ENCODE assay signal across 15 cellular contexts in genomic region chr11:44609783-44610155, GRCh38. TPM values are rescaled to one million over a fixed set of nuclear protein-coding genes. Genes with fewer than 3 reads are reported as not detected.
DNase-seq lines count a peak whose midpoint lies in the region; ATAC-seq and TF ChIP-seq lines count a peak whose summit lies in the region.
"Had no signal": no experiment of that assay in that cellular context is flagged by ENCODE, and none has a peak within 500 bp of the region (broad histone marks: within the 10 kb centered on the region; RNA-seq: fewer than 3 reads in every experiment).

No MANE protein-coding gene starts in this region.

- H3K9me3 ChIP-seq in left ventricle myocardium inferior (replicated peaks) (no peaks in the 10 kb centered on the region), heart right ventricle (no peaks in the 10 kb centered on the region)
- H3K9me3 ChIP-seq: gastrocnemius medialis, Peyer's patch had no signal

- H3K27me3 ChIP-seq in left ventricle myocardium inferior (ENCODE audit: low read depth) (no peaks in the 10 kb centered on the region), heart right ventricle (no peaks in the 10 kb centered on the region)
- H3K27me3 ChIP-seq: gastrocnemius medialis, Peyer's patch had no signal

- no peaks in the 10 kb centered on the region for H3K27me3 Mint-ChIP-seq in activated T-helper 17 cell treated with anti-CD3 and anti-CD28 coated beads, Interleukin-2, amount 50 U/mL, for 72 hours
- H3K27me3 Mint-ChIP-seq in memory B cell: no peaks in the 10 kb centered on the region
- no peaks in the 10 kb centered on the region for H3K27me3 Mint-ChIP-seq in Calu3 (ENCODE audit: unreplicated experiment)

- no TSS peak for BruUV-seq in Calu3 (replicated peaks; lab: Mats Ljungman, UMichigan)

- ATAC-seq in heart right ventricle (no peak), memory B cell (ENCODE audit: low read depth) (no peak), GM21360 (IDR thresholded peaks at IDR 0.05; ENCODE audit: unreplicated experiment) (no peak)
- ATAC-seq in activated T-helper 17 cell treated with anti-CD3 and anti-CD28 coated beads, Interleukin-2, amount 50 U/mL, for 72 hours (replicated peaks): no peak
- ATAC-seq: gastrocnemius medialis had no signal

- peak overlapping the region; percentile 76 for H3K4me3 Mint-ChIP-seq in activated T-helper 17 cell treated with anti-CD3 and anti-CD28 coated beads, Interleukin-2, amount 50 U/mL, for 72 hours
- peak overlapping the region; percentile 79 for H3K4me3 Mint-ChIP-seq in memory B cell
- H3K4me3 Mint-ChIP-seq in Calu3 (ENCODE audit: low read depth, unreplicated experiment): no peak overlapping the region
- H3K4me3 Mint-ChIP-seq: H9 had no signal

- TF ChIP-seq CTCF in left ventricle myocardium inferior (IDR thresholded peaks at IDR 0.05; ENCODE audit: borderline replicate concordance) (no peak), heart right ventricle (IDR thresholded peaks at IDR 0.05) (no peak), Calu3 (IDR thresholded peaks at IDR 0.05; ENCODE audit: unreplicated experiment) (no peak)

- WGBS in heart right ventricle, 2 donors: 70 to 78% methylated on average over 3 of the region's 3 CpGs

- no peak for DNase-seq in left ventricle myocardium inferior
- DNase-seq in heart right ventricle: no peak
- DNase-seq in memory B cell (ENCODE audit: low spot score in 2 of 2): no peak
- DNase-seq in Calu3: no peak
- no peak for DNase-seq in mucosa of gallbladder (ENCODE audit: low spot score)
- DNase-seq in NCI-H524 (lab: John Stamatoyannopoulos, UW): no peak
- DNase-seq: activated CD4-positive, CD25-positive, alpha-beta regulatory T cell treated with anti-CD3 and anti-CD28 coated beads, Interleukin-2, amount 50 U/mL, for 72 hours; AML-193; gastrocnemius medialis; H9; NCI-H446; small intestine had no signal

- intact Hi-C loops in left ventricle myocardium inferior (cut with micrococcal nuclease): no loop called here
- intact Hi-C loops in heart right ventricle (cut with DNase I): loop anchor here in 1 of 10 donors (5.0 kb wide), 1 partner anchor 327 kb away; no protein-coding TSS in a partner anchor
- intact Hi-C loops in Calu3 (cut with micrococcal nuclease; ENCODE audit: unreplicated experiment): no loop called here

- H3K27ac ChIP-seq in left ventricle myocardium inferior (replicated peaks) (peak overlapping the region; percentile 73), heart right ventricle (peak overlapping the region in 2 of 10 donors; percentile 40 to 63)
- H3K27ac ChIP-seq: gastrocnemius medialis had no signal

- CTCF ChIA-PET in Calu3 (lab: Charles Lee): interaction anchor here (0.6 kb wide), 1 partner anchor 331 kb away, joined by 3 read pairs; no protein-coding TSS in a partner anchor

- no peaks in the 10 kb centered on the region for H3K9me3 Mint-ChIP-seq in activated T-helper 17 cell treated with anti-CD3 and anti-CD28 coated beads, Interleukin-2, amount 50 U/mL, for 72 hours
- H3K9me3 Mint-ChIP-seq in memory B cell (no peaks in the 10 kb centered on the region), Calu3 (ENCODE audit: low read depth, unreplicated experiment) (no peaks in the 10 kb centered on the region)
- H3K9me3 Mint-ChIP-seq: H9 had no signal

- H3K36me3 ChIP-seq in left ventricle myocardium inferior (peaks cover 32% of the 10 kb centered on the region), heart right ventricle (peaks cover 0 to 34% (median 0%) of the 10 kb centered on the region in 9 donors)

- H3K4me3 ChIP-seq in left ventricle myocardium inferior (no peak overlapping the region), heart right ventricle (no peak overlapping the region)
- H3K4me3 ChIP-seq: gastrocnemius medialis, Peyer's patch had no signal

- peaks cover 58% of the 10 kb centered on the region for H3K4me1 Mint-ChIP-seq in activated T-helper 17 cell treated with anti-CD3 and anti-CD28 coated beads, Interleukin-2, amount 50 U/mL, for 72 hours
- peaks cover 80% of the 10 kb centered on the region for H3K4me1 Mint-ChIP-seq in memory B cell
- no peaks in the 10 kb centered on the region for H3K4me1 Mint-ChIP-seq in Calu3 (ENCODE audit: low read depth, unreplicated experiment)

- peak overlapping the region; percentile 92 for H3K27ac Mint-ChIP-seq in activated T-helper 17 cell treated with anti-CD3 and anti-CD28 coated beads, Interleukin-2, amount 50 U/mL, for 72 hours
- H3K27ac Mint-ChIP-seq in memory B cell (peak overlapping the region; percentile 98), Calu3 (ENCODE audit: unreplicated experiment) (no peak overlapping the region)
- H3K27ac Mint-ChIP-seq: H9 had no signal

- H3K36me3 Mint-ChIP-seq in activated T-helper 17 cell treated with anti-CD3 and anti-CD28 coated beads, Interleukin-2, amount 50 U/mL, for 72 hours (ENCODE audit: low read depth): peaks cover 100% of the 10 kb centered on the region
- H3K36me3 Mint-ChIP-seq in memory B cell (peaks cover 44% of the 10 kb centered on the region), Calu3 (ENCODE audit: insufficient read depth, unreplicated experiment) (no peaks in the 10 kb centered on the region)

- H3K4me1 ChIP-seq in left ventricle myocardium inferior: peaks cover 62% of the 10 kb centered on the region
- H3K4me1 ChIP-seq in heart right ventricle: peaks cover 9 to 59% (median 41%) of the 10 kb centered on the region in 9 donors

RNA-seq across cellular contexts. Expression of gene CD82, which starts 44.3 kb away (rescaled TPM):
- 49.6 TPM for total RNA-seq in left ventricle myocardium inferior
- 10 to 100 TPM; 25.8 to 66.7 (median 35.2) TPM for total RNA-seq in heart right ventricle
- 10 to 100 TPM; 18.5 to 70.4 TPM for polyA plus RNA-seq in heart right ventricle
- 100 to 1,000 TPM; 147 to 620 TPM for total RNA-seq in activated T-helper 17 cell treated with anti-CD3 and anti-CD28 coated beads, Interleukin-2, amount 50 U/mL, for 72 hours
- 26.4 and 32.6 TPM in 2 replicates for total RNA-seq in Calu3 (2022)
- total RNA-seq in mucosa of gallbladder: 152 TPM
